In genomic region chr6:1468126-1468525, GRCh38 we compare ENCODE assay signal across 20 cellular contexts.
DNase-seq lines count a peak whose midpoint lies in the region; ATAC-seq, FAIRE-seq and TF ChIP-seq lines count a peak whose summit lies in the region.
"Had no signal": no experiment of that assay in that cellular context is flagged by ENCODE, and none has a peak within 500 bp of the region (broad histone marks: within the 10 kb centered on the region; RNA-seq: fewer than 3 reads in every experiment).

No MANE protein-coding gene starts in this region.

- H3K4me1 ChIP-seq in iPS-15b (ENCODE audit: control insufficient read depth, insufficient read depth, low read length) (peaks cover 9% of the 10 kb centered on the region), neuronal stem cell (ENCODE audit: control insufficient read depth in 2 of 2, insufficient read depth in 1 of 2, low read depth in 1 of 2, low read length in 2 of 2) (peaks cover 0 to 3% of the 10 kb centered on the region in 2 donors), small intestine (ENCODE audit: control insufficient read depth in 2 of 2, insufficient read depth in 1 of 2, low read depth in 1 of 2, low read length in 1 of 2) (no peaks in the 10 kb centered on the region)

- H2BK15ac ChIP-seq in neuronal stem cell (ENCODE audit: low read length): no peak overlapping the region

- H3K27ac Mint-ChIP-seq in WTC11: peak overlapping the region; percentile 78; the same call in 1 of the 2 replicates
- H3K27ac Mint-ChIP-seq: CD8-positive, alpha-beta T cell had no signal

- no peak overlapping the region for H4K91ac ChIP-seq in neuronal stem cell (ENCODE audit: low read depth, low read length, poor library complexity)

- POLR2A ChIA-PET in WTC11 (lab: Charles Lee): interaction anchor here (0.7 kb wide), 1 partner anchor 18 kb away, joined by 4 read pairs; no protein-coding TSS in a partner anchor

- H2BK120ac ChIP-seq in neuronal stem cell (ENCODE audit: low read depth, low read length): no peak overlapping the region

- H3K79me1 ChIP-seq in neuronal stem cell (ENCODE audit: low read depth, low read length): no peaks in the 10 kb centered on the region

- CTCF ChIA-PET in WTC11 (lab: Charles Lee): interaction anchor here (0.6 to 1.1 kb wide), 5 partner anchors 12 to 1276 kb away, joined by 4 to 5 read pairs (median 4); no protein-coding TSS in a partner anchor

- FAIRE-seq in small intestine (lab: Jason Lieb, UNC): no peak

- no peak overlapping the region for H3K4ac ChIP-seq in neuronal stem cell (ENCODE audit: low read length)

- WGBS in neuronal stem cell (ENCODE audit: extremely low coverage in 2 of 2, insufficient read length in 2 of 2, insufficient replicate concordance in 1 of 2), 2 donors: no CpG with 5 or more reads among the region's 7 CpGs
- 32 to 37% (median 35%) methylated on average over 7 of the region's 7 CpGs for WGBS in small intestine, 3 donors

- H3K9me3 Mint-ChIP-seq in WTC11: no peaks in the 10 kb centered on the region
- H3K9me3 Mint-ChIP-seq: CD8-positive, alpha-beta T cell had no signal

- no peak overlapping the region for H2BK5ac ChIP-seq in neuronal stem cell (ENCODE audit: low read length)

- peak overlapping the region; percentile 5; the same call in 1 of the 2 replicates for H3K4me3 Mint-ChIP-seq in WTC11
- H3K4me3 Mint-ChIP-seq: CD8-positive, alpha-beta T cell had no signal

- H3K18ac ChIP-seq in neuronal stem cell (ENCODE audit: low read length): no peak overlapping the region

- no peak overlapping the region for H3K4me3 ChIP-seq in H7 (ENCODE audit: insufficient read depth, low read depth, low read length)
- peak overlapping the region; percentile 22 for H3K4me3 ChIP-seq in iPS-15b (ENCODE audit: low read depth, low read length)
- H3K4me3 ChIP-seq in neuronal stem cell (ENCODE audit: low read length in 2 of 2): no peak overlapping the region
- no peak overlapping the region for H3K4me3 ChIP-seq in small intestine (ENCODE audit: low read depth in 1 of 2, low read length in 2 of 2)

- no peak overlapping the region for H3K14ac ChIP-seq in neuronal stem cell (ENCODE audit: low read length)

- no peak for TF ChIP-seq CTCF in WTC11 (IDR thresholded peaks at IDR 0.05)

- peaks cover 30% of the 10 kb centered on the region for H3K4me1 Mint-ChIP-seq in WTC11

- no peak overlapping the region for H3K4me2 ChIP-seq in neuronal stem cell (ENCODE audit: insufficient read depth, low read length, poor library complexity, severe bottlenecking)

- DNase-seq in H7: peak; percentile 61
- DNase-seq in WTC11 (ENCODE audit: low spot score): peak; percentile 26
- no peak for DNase-seq in neuronal stem cell (ENCODE audit: low spot score)
- no peak for DNase-seq in islet precursor cell
- no peak for DNase-seq in small intestine
- DNase-seq in activated gamma-delta T cell (lab: John Stamatoyannopoulos, UW): no peak
- DNase-seq: C1 segment of cervical spinal cord; CD8-positive, alpha-beta T cell; DMS79 treated with DMSO at 0.1 percent for 48 hours; GF-D8; KBM-7; NCI-H1105 treated with DMSO at 0.1 percent for 48 hours; NCI-H2029; NCI-H446; NCI-H524 treated with DMSO at 0.1 percent for 48 hours; SHP77 treated with DMSO at 0.1 percent for 48 hours; T-helper 1 cell had no signal

- H3K27ac ChIP-seq in neuronal stem cell (replicated peaks; ENCODE audit: low read length): no peak overlapping the region
- H3K27ac ChIP-seq in small intestine (ENCODE audit: low read depth in 1 of 2, low read length in 1 of 2): no peak overlapping the region
- H3K27ac ChIP-seq: RWPE1 had no signal

- H3K23ac ChIP-seq in neuronal stem cell (ENCODE audit: low read depth, low read length, poor library complexity): no peak overlapping the region

- H2AFZ ChIP-seq in neuronal stem cell (ENCODE audit: low read length): peak overlapping the region; percentile 1

- no peaks in the 10 kb centered on the region for H3K27me3 Mint-ChIP-seq in WTC11 (ENCODE audit: low read depth)

- H3K36me3 ChIP-seq in H7 (replicated peaks; ENCODE audit: control insufficient read depth, insufficient read depth, low read length) (no peaks in the 10 kb centered on the region), iPS-15b (ENCODE audit: control insufficient read depth, insufficient read depth, low read length) (no peaks in the 10 kb centered on the region), neuronal stem cell (replicated peaks in 1 of 2; ENCODE audit: control insufficient read depth in 2 of 2, insufficient read depth in 2 of 2, low read length in 2 of 2) (no peaks in the 10 kb centered on the region), small intestine (ENCODE audit: control insufficient read depth in 2 of 2, insufficient read depth in 2 of 2, low read length in 2 of 2) (no peaks in the 10 kb centered on the region)

- H4K8ac ChIP-seq in neuronal stem cell (ENCODE audit: low read depth, low read length): no peak overlapping the region

- no peaks in the 10 kb centered on the region for H3K27me3 ChIP-seq in H7 (ENCODE audit: control insufficient read depth, insufficient read depth, low read length)
- H3K27me3 ChIP-seq in iPS-15b (ENCODE audit: control insufficient read depth, insufficient read depth, low read length): no peaks in the 10 kb centered on the region
- H3K27me3 ChIP-seq in neuronal stem cell (ENCODE audit: control insufficient read depth in 3 of 3, insufficient read depth in 3 of 3, low read depth in 1 of 3, low read length in 3 of 3): no peaks in the 10 kb centered on the region
- no peaks in the 10 kb centered on the region for H3K27me3 ChIP-seq in small intestine (ENCODE audit: control insufficient read depth in 2 of 2, insufficient read depth in 2 of 2, low read length in 2 of 2)

- no peak overlapping the region for H2BK12ac ChIP-seq in neuronal stem cell (ENCODE audit: low read length)

- no peak overlapping the region for H3K9ac ChIP-seq in iPS-15b (ENCODE audit: low read depth, low read length)
- H3K9ac ChIP-seq in neuronal stem cell (ENCODE audit: low read depth, low read length, poor library complexity): no peak overlapping the region

- no peak overlapping the region for H2AK5ac ChIP-seq in neuronal stem cell (ENCODE audit: low read depth, low read length)

- peak; percentile 72 for ATAC-seq in WTC11
- ATAC-seq: CD8-positive, alpha-beta T cell; Panc1 had no signal

- no peaks in the 10 kb centered on the region for H3K9me3 ChIP-seq in iPS-15b (ENCODE audit: control insufficient read depth, insufficient read depth, low read length)
- no peaks in the 10 kb centered on the region for H3K9me3 ChIP-seq in neuronal stem cell (replicated peaks in 1 of 2; ENCODE audit: control insufficient read depth in 2 of 2, insufficient read depth in 1 of 2, low read depth in 1 of 2, low read length in 2 of 2)
- no peaks in the 10 kb centered on the region for H3K9me3 ChIP-seq in small intestine (ENCODE audit: control insufficient read depth, low read depth)

- no peaks in the 10 kb centered on the region for H3K36me3 Mint-ChIP-seq in WTC11
- H3K36me3 Mint-ChIP-seq: CD8-positive, alpha-beta T cell had no signal

TF ChIP-seq in WTC11, 78 proteins besides CTCF, POLR2A, EP300 and RAD21 (continues in another document):
- no peak for TF ChIP-seq ZNF281 (CRISPR knock-in tag; IDR thresholded peaks at IDR 0.05)
- TF ChIP-seq ZNF121 (CRISPR knock-in tag; IDR thresholded peaks at IDR 0.05): no peak
- TF ChIP-seq, protein P1, sequence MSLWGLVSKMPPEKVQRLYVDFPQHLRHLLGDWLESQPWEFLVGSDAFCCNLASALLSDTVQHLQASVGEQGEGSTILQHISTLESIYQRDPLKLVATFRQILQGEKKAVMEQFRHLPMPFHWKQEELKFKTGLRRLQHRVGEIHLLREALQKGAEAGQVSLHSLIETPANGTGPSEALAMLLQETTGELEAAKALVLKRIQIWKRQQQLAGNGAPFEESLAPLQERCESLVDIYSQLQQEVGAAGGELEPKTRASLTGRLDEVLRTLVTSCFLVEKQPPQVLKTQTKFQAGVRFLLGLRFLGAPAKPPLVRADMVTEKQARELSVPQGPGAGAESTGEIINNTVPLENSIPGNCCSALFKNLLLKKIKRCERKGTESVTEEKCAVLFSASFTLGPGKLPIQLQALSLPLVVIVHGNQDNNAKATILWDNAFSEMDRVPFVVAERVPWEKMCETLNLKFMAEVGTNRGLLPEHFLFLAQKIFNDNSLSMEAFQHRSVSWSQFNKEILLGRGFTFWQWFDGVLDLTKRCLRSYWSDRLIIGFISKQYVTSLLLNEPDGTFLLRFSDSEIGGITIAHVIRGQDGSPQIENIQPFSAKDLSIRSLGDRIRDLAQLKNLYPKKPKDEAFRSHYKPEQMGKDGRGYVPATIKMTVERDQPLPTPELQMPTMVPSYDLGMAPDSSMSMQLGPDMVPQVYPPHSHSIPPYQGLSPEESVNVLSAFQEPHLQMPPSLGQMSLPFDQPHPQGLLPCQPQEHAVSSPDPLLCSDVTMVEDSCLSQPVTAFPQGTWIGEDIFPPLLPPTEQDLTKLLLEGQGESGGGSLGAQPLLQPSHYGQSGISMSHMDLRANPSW (CRISPR knock-in tag; conservative IDR thresholded peaks at IDR 0.05; ENCODE audit: low read depth): no peak
- TF ChIP-seq, protein P2, sequence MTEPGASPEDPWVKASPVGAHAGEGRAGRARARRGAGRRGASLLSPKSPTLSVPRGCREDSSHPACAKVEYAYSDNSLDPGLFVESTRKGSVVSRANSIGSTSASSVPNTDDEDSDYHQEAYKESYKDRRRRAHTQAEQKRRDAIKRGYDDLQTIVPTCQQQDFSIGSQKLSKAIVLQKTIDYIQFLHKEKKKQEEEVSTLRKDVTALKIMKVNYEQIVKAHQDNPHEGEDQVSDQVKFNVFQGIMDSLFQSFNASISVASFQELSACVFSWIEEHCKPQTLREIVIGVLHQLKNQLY (CRISPR knock-in tag; IDR thresholded peaks at IDR 0.05): no peak
- no peak for TF ChIP-seq CBFB (CRISPR knock-in tag; IDR thresholded peaks at IDR 0.05; ENCODE audit: low read depth)
- no peak for TF ChIP-seq NFE2L1 (CRISPR knock-in tag; IDR thresholded peaks at IDR 0.05)

Comparison
In these comparisons a context has a peak if more than half of its experiments do, and no peak if none do; other contexts are left out.
1. DNase-seq: peak in H7 (single experiment) and WTC11 (single experiment); none in neuronal stem cell (single experiment), islet precursor cell (single experiment), small intestine (single experiment) and activated gamma-delta T cell (single experiment).